ENCODE assay signal across 23 cellular contexts in the genomic region with DNA sequence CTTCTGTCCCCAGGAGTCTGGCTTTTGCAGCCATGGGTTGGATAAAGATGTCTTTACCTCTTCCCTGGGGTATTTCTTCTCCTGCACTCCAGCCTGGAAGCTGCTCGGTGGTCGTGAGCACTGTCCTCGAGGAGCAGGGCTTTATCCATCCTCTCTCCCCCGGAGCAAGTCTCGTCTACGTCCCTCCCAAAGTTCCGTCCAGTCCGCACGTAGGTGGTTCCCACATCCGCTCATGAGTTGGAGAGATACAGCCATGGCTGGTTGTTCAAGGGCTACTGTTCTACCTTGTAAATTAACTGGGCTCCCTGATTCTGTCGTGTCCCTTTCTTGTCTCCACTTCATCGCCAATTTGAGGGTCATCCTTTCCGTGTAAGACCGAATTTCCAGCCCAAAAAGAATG. TPM values are rescaled to one million over a fixed set of nuclear protein-coding genes. Genes with fewer than 3 reads are reported as not detected.
DNase-seq lines count a peak whose midpoint lies in the region; ATAC-seq, FAIRE-seq and TF ChIP-seq lines count a peak whose summit lies in the region.
"Had no signal": no experiment of that assay in that cellular context is flagged by ENCODE, and none has a peak within 500 bp of the region (broad histone marks: within the 10 kb centered on the region; RNA-seq: fewer than 3 reads in every experiment).

No MANE protein-coding gene starts in this region.

- H3K27me3 ChIP-seq in OCI-LY3 (ENCODE audit: low read depth, low read length) (no peaks in the 10 kb centered on the region), GM12878 (replicated peaks in 1 of 2; ENCODE audit: control insufficient read depth in 2 of 2, insufficient read depth in 2 of 2, low read length in 1 of 2) (no peaks in the 10 kb centered on the region)
- H3K27me3 ChIP-seq: BE2C, BLaER1 had no signal

- no peak for TF ChIP-seq EP300 in GM12878 (IDR thresholded peaks at IDR 0.05; ENCODE audit: borderline replicate concordance in 1 of 2, control insufficient read depth in 1 of 2, low read depth in 2 of 2, low read length in 2 of 2)

- 97% methylated on average over 14 of the region's 14 CpGs for WGBS in GM12878 (ENCODE audit: insufficient coverage, insufficient replicate concordance, low lambda C conversion rate, missing lambda C conversion rate)

- peaks cover 29% of the 10 kb centered on the region for H3K4me1 ChIP-seq in OCI-LY3 (ENCODE audit: low read length)
- H3K4me1 ChIP-seq in GM12878 (ENCODE audit: control insufficient read depth, insufficient read depth, low read length), result peaks cover 12% of the 10 kb centered on the region

- H3K9me3 ChIP-seq in OCI-LY3 (ENCODE audit: insufficient read depth, low read length), result no peaks in the 10 kb centered on the region
- H3K9me3 ChIP-seq in GM12878 (replicated peaks; ENCODE audit: control insufficient read depth, insufficient read depth, low read length), result no peaks in the 10 kb centered on the region; the same call in 2 of the 3 replicates
- H3K9me3 ChIP-seq: BE2C, BLaER1 had no signal

- RAD21 ChIA-PET in GM12878 (lab: Charles Lee; ENCODE audit: unreplicated experiment), result no interaction called here

- H3K4me2 ChIP-seq in OCI-LY3 (ENCODE audit: low read length) (peak overlapping the region; percentile 44; the same call in 1 of the 2 replicates), GM12878 (ENCODE audit: control insufficient read depth, insufficient read depth) (no peak overlapping the region)
- H3K4me2 ChIP-seq: BLaER1 had no signal

- H3K4me3 ChIP-seq in OCI-LY3 (ENCODE audit: low read length) (no peak overlapping the region), GM12878 (no peak overlapping the region)
- H3K4me3 ChIP-seq: BLaER1 had no signal

- SMC1A ChIA-PET in GM12878 (lab: Charles Lee; ENCODE audit: uncharacterized antibody, unreplicated experiment), result interaction anchor here (4.6 kb wide), 1 partner anchor 7 kb away, joined by 18 read pairs; no protein-coding TSS in a partner anchor

- DNase-seq in GM12878 (ENCODE audit: low read depth, low spot score), result no peak
- peak; percentile 78 for DNase-seq in mesenteric fat pad (ENCODE audit: low spot score)
- DNase-seq in SHP77 (lab: John Stamatoyannopoulos, UW), result no peak
- no peak for DNase-seq in epidermal melanocyte (ENCODE audit: insufficient read length, low spot score)
- no peak for DNase-seq in iPS-NIHi11 (ENCODE audit: low spot score)
- DNase-seq in activated CD8-positive, alpha-beta memory T cell treated with anti-CD3 and anti-CD28 coated beads, Interleukin-2, amount 50 U/mL, for 48 hours, result no peak
- DNase-seq: 8988T; ACHN; BE2C; C1 segment of cervical spinal cord; CD4-positive, alpha-beta memory T cell; CD4-positive, CD25-positive, alpha-beta regulatory T cell; CD8-positive, alpha-beta memory T cell; COR-L47; DMS 273 treated with DMSO at 0.1 percent for 48 hours; DMS153; DMS79 treated with DMSO at 0.1 percent for 48 hours; GF-D8 had no signal

- TF ChIP-seq POLR2A in GM12878 (IDR thresholded peaks at IDR 0.05; ENCODE audit: low read depth, low read length), result no peak

- TF ChIP-seq CTCF in OCI-LY3 (IDR thresholded peaks at IDR 0.05; ENCODE audit: low read depth, low read length) (no peak), GM12878 (IDR thresholded peaks at IDR 0.05 in 2 of 3, conservative IDR thresholded peaks at IDR 0.05 in 1 of 3; ENCODE audit: control insufficient read depth in 2 of 3, extremely low read depth in 1 of 3, insufficient read depth in 1 of 3, low read depth in 3 of 3, low read length in 3 of 3) (no peak)

- in situ Hi-C loops in GM12878 (cut with MboI), result no loop called here

- POLR2A ChIA-PET in GM12878 (lab: Charles Lee), result no interaction called here

- no peak for TF ChIP-seq RAD21 in GM12878 (IDR thresholded peaks at IDR 0.05; ENCODE audit: insufficient read depth, low read depth, low read length)

- H3K79me2 ChIP-seq in OCI-LY3 (ENCODE audit: low read length) (no peaks in the 10 kb centered on the region; the same call in 1 of the 2 replicates), GM12878 (ENCODE audit: control insufficient read depth, insufficient read depth, low read length) (no peaks in the 10 kb centered on the region)

- H3K27ac ChIP-seq in OCI-LY3 (ENCODE audit: low read length) (peak overlapping the region; percentile 67), GM12878 (ENCODE audit: control insufficient read depth, insufficient read depth) (peak overlapping the region; percentile 57)
- H3K27ac ChIP-seq: BLaER1 had no signal

- CTCF ChIA-PET in GM12878 (lab: Yijun Ruan, JAX), result interaction anchor here (1.0 to 2.6 kb wide), 3 partner anchors 32 to 225 kb away, joined by 3 to 12 read pairs (median 8); no protein-coding TSS in a partner anchor

- no peak for ATAC-seq in GM12878

- BruUV-seq in GM12878 (replicated peaks; lab: Mats Ljungman, UMichigan), result no TSS peak

- no peak overlapping the region for H2AFZ ChIP-seq in OCI-LY3 (ENCODE audit: low read depth, low read length)
- no peak overlapping the region for H2AFZ ChIP-seq in GM12878 (ENCODE audit: control insufficient read depth, low read depth, low read length)

- H3K36me3 ChIP-seq in OCI-LY3 (replicated peaks; ENCODE audit: low read depth, low read length) (peaks cover 61% of the 10 kb centered on the region), GM12878 (ENCODE audit: control insufficient read depth in 2 of 2, insufficient read depth in 2 of 2, low read length in 1 of 2) (peaks cover 5 to 18% of the 10 kb centered on the region in 2 experiments)

- FAIRE-seq in GM12878 (lab: Jason Lieb, UNC), result no peak
- FAIRE-seq: A204.1, G401.6, GM18507 had no signal

- intact Hi-C loops in GM12878 (cut with micrococcal nuclease; ENCODE audit: unreplicated experiment), result no loop called here

- H3K9ac ChIP-seq in OCI-LY3 (ENCODE audit: low read length) (no peak overlapping the region), GM12878 (ENCODE audit: control insufficient read depth, insufficient read depth, low read length) (no peak overlapping the region)
- H3K9ac ChIP-seq: BLaER1 had no signal

- H4K20me1 ChIP-seq in OCI-LY3 (ENCODE audit: insufficient read depth, low read length) (no peaks in the 10 kb centered on the region), GM12878 (ENCODE audit: control insufficient read depth, insufficient read depth) (peaks cover 4% of the 10 kb centered on the region; the same call in 1 of the 2 replicates)
- H4K20me1 ChIP-seq: BLaER1 had no signal

TF ChIP-seq in GM12878, 131 proteins besides CTCF, POLR2A, EP300 and RAD21 (continues in another document):
- TF ChIP-seq DPF2 (IDR thresholded peaks at IDR 0.05), result no peak
- TF ChIP-seq NFIC (IDR thresholded peaks at IDR 0.05; ENCODE audit: low read depth, low read length), result no peak
- no peak for TF ChIP-seq RFX5 (IDR thresholded peaks at IDR 0.05; ENCODE audit: low read depth, low read length)
- TF ChIP-seq NBN (IDR thresholded peaks at IDR 0.05), result no peak

RNA-seq across cellular contexts. Expression of gene TRAPPC12, which starts 47.1 kb away (rescaled TPM):
- 425 and 429 TPM in 2 replicates for total RNA-seq in GM12878 (2013; cell fraction: nucleolus; rRNA removed)
- 38.8 and 48.0 TPM in 2 replicates for total RNA-seq in GM12878 (2014; rRNA removed)
- total RNA-seq in GM12878 (2014; rRNA removed; fragmentation: Illumina TruSeq; extraction: Trizol), result 33.9 and 35.9 TPM in 2 replicates
- 63.2 and 77.1 TPM in 2 replicates for total RNA-seq in GM12878 (2021)
- polyA plus RNA-seq in GM12878 (2011; ENCODE audit: low read depth), result 44.7 TPM
- polyA plus RNA-seq in GM12878 (2011; rRNA removed), result 22.3 and 46.4 TPM in 2 replicates
- polyA plus RNA-seq in GM12878 (2011; cell fraction: cytosol; rRNA removed), result 19.8 and 23.8 TPM in 2 replicates
- polyA plus RNA-seq in GM12878 (2011; cell fraction: nucleus; rRNA removed), result 174 and 205 TPM in 2 replicates
- 40.4 and 56.2 TPM in 2 replicates for polyA plus RNA-seq in GM12878 (2012)
- polyA plus RNA-seq in GM12878 (2014; fragmentation: Illumina TruSeq; extraction: Trizol), result 17.2 and 38.1 TPM in 2 replicates
- polyA plus RNA-seq in GM12878 (2014; fragmentation: Nextera tagmentation; extraction: Ambion mirVana), result 10 to 100 TPM in 1 of 2 experiments, 1 to 10 TPM in 1; 8.6 to 22.9 TPM
- 39.4 and 57.5 TPM in 2 replicates for polyA plus RNA-seq in GM12878 (2014; rRNA removed)
- polyA plus RNA-seq in GM12878 (2016; fragmentation: Nextera tagmentation; extraction: Ambion mirVana), result 10 to 100 TPM; 30.2 to 36.7 TPM
- polyA minus RNA-seq in GM12878 (2011; rRNA and poly(A)+ RNA removed), result 46.2 and 66.6 TPM in 2 replicates
- 19.8 and 27.6 TPM in 2 replicates for polyA minus RNA-seq in GM12878 (2011; cell fraction: cytosol; rRNA and poly(A)+ RNA removed)
- polyA minus RNA-seq in GM12878 (2011; cell fraction: nucleus; rRNA and poly(A)+ RNA removed), result 68.5 and 127 TPM in 2 replicates
- 78.9 TPM for total RNA-seq in mesenteric fat pad

RNA-seq across cellular contexts. Expression of gene EIPR1, which starts 49.0 kb away (rescaled TPM):
- 59.2 and 63.8 TPM in 2 replicates for total RNA-seq in GM12878 (2013; cell fraction: nucleolus; rRNA removed)
- total RNA-seq in GM12878 (2014; rRNA removed), result 49.3 and 50.3 TPM in 2 replicates
- 29.7 and 34.5 TPM in 2 replicates for total RNA-seq in GM12878 (2014; rRNA removed; fragmentation: Illumina TruSeq; extraction: Trizol)
- 39.0 and 43.4 TPM in 2 replicates for total RNA-seq in GM12878 (2021)
- 13.9 TPM for polyA plus RNA-seq in GM12878 (2011; ENCODE audit: low read depth)
- polyA plus RNA-seq in GM12878 (2011; rRNA removed), result 40.5 and 61.2 TPM in 2 replicates
- polyA plus RNA-seq in GM12878 (2011; cell fraction: cytosol; rRNA removed), result 78.9 and 84.0 TPM in 2 replicates
- polyA plus RNA-seq in GM12878 (2011; cell fraction: nucleus; rRNA removed), result 55.0 and 55.5 TPM in 2 replicates
- polyA plus RNA-seq in GM12878 (2012), result 26.1 and 30.8 TPM in 2 replicates
- 22.3 and 34.9 TPM in 2 replicates for polyA plus RNA-seq in GM12878 (2014; fragmentation: Illumina TruSeq; extraction: Trizol)
- polyA plus RNA-seq in GM12878 (2014; fragmentation: Nextera tagmentation; extraction: Ambion mirVana), result 10 to 100 TPM; 23.6 to 24.0 TPM
- 43.6 and 48.9 TPM in 2 replicates for polyA plus RNA-seq in GM12878 (2014; rRNA removed)
- polyA plus RNA-seq in GM12878 (2016; fragmentation: Nextera tagmentation; extraction: Ambion mirVana), result 10 to 100 TPM; 41.1 to 49.1 TPM
- polyA minus RNA-seq in GM12878 (2011; rRNA and poly(A)+ RNA removed), result 42.5 and 77.0 TPM in 2 replicates
- polyA minus RNA-seq in GM12878 (2011; cell fraction: cytosol; rRNA and poly(A)+ RNA removed), result 21.8 and 27.0 TPM in 2 replicates
- polyA minus RNA-seq in GM12878 (2011; cell fraction: nucleus; rRNA and poly(A)+ RNA removed), result 21.3 and 39.5 TPM in 2 replicates
- 16.3 TPM for total RNA-seq in mesenteric fat pad
